Comparison of ENCODE assay signal across 1 cellular context in genomic region chr15:43791993-43792760, GRCh38.
TF ChIP-seq lines count a peak whose summit lies in the region.

Gene SERF2, plus strand, starts transcription at chr15:43792320. Its CDS starts 57 bp downstream, at chr15:43792377.

TF ChIP-seq in K562, 482 proteins besides CTCF, POLR2A, EP300 and RAD21 (continued from another document and continues in another):
- TF ChIP-seq BCLAF1 (IDR thresholded peaks at IDR 0.05; ENCODE audit: borderline replicate concordance in 1 of 2, control insufficient read depth in 1 of 2, low read depth in 2 of 2, low read length in 1 of 2) (no peak), ZNF445 (CRISPR knock-in tag; IDR thresholded peaks at IDR 0.05; ENCODE audit: low read depth) (no peak), SUPT5H (IDR thresholded peaks at IDR 0.05) (peak; percentile 98), TOE1 (IDR thresholded peaks at IDR 0.05; ENCODE audit: borderline replicate concordance) (peak; percentile 99), TOE1 (CRISPR knock-in tag; IDR thresholded peaks at IDR 0.05; ENCODE audit: borderline replicate concordance, low read depth) (no peak), ZBTB9 (CRISPR knock-in tag; IDR thresholded peaks at IDR 0.05) (peak; percentile 48; the same call in 1 of the 2 replicates), ATF4 (CRISPR knock-in tag; IDR thresholded peaks at IDR 0.05) (no peak), HDAC3 (IDR thresholded peaks at IDR 0.05; ENCODE audit: borderline replicate concordance, partially characterized antibody) (no peak), FOXK2 (conservative IDR thresholded peaks at IDR 0.05 in 1 of 2, IDR thresholded peaks at IDR 0.05 in 1 of 2; ENCODE audit: low read depth in 2 of 2) (peak; percentile 44 to 87; a peak in 3 of 4 replicates), RBM22 (IDR thresholded peaks at IDR 0.05; ENCODE audit: low read depth, low read length, poor library complexity, severe bottlenecking) (no peak), PURB (CRISPR knock-in tag; IDR thresholded peaks at IDR 0.05; ENCODE audit: low read depth) (no peak), PRDM10 (IDR thresholded peaks at IDR 0.05; ENCODE audit: partially characterized antibody) (no peak), NRF1 (conservative IDR thresholded peaks at IDR 0.05 in 1 of 2, IDR thresholded peaks at IDR 0.05 in 1 of 2) (peak; percentile 83 to 86), TFE3 (CRISPR knock-in tag; IDR thresholded peaks at IDR 0.05) (peak; percentile 99), ZNF589 (CRISPR knock-in tag; IDR thresholded peaks at IDR 0.05; ENCODE audit: low read depth) (peak; percentile 47; the same call in 1 of the 2 replicates), ZNF232 (CRISPR knock-in tag; IDR thresholded peaks at IDR 0.05) (0 out of 2 replicates have a peak, but pooled peaks have one; percentile 27), ZNF830 (CRISPR knock-in tag; IDR thresholded peaks at IDR 0.05) (no peak), MITF (IDR thresholded peaks at IDR 0.05) (peak; percentile 90), ZFPM2 (CRISPR knock-in tag; IDR thresholded peaks at IDR 0.05) (0 out of 2 replicates have a peak, but pooled peaks have one; percentile 69), BHLHE40 (IDR thresholded peaks at IDR 0.05; ENCODE audit: low read length) (peak; percentile 99), MEF2D (tag; conservative IDR thresholded peaks at IDR 0.05; ENCODE audit: low read depth) (no peak; the same call in 1 of the 2 replicates), HNRNPLL (IDR thresholded peaks at IDR 0.05; ENCODE audit: low read depth, low read length, poor library complexity, severe bottlenecking) (peak; percentile 79), GATA2 (CRISPR knock-in tag; IDR thresholded peaks at IDR 0.05) (no peak), ZBTB40 (IDR thresholded peaks at IDR 0.05) (peak; percentile 60; the same call in 1 of the 2 replicates), ZBTB40 (CRISPR knock-in tag; IDR thresholded peaks at IDR 0.05) (0 out of 2 replicates have a peak, but pooled peaks have one; percentile 23), TAL1 (IDR thresholded peaks at IDR 0.05) (no peak), PHB (CRISPR knock-in tag; IDR thresholded peaks at IDR 0.05) (no peak), POLR2H (tag; IDR thresholded peaks at IDR 0.05; ENCODE audit: low read depth) (peak; percentile 79), PHF20 (IDR thresholded peaks at IDR 0.05; ENCODE audit: partially characterized antibody) (peak; percentile 33), TRIM28 (IDR thresholded peaks at IDR 0.05) (peak; percentile 39; the same call in 1 of the 2 replicates), MTA3 (IDR thresholded peaks at IDR 0.05; ENCODE audit: borderline replicate concordance) (peak; percentile 59; the same call in 1 of the 2 replicates), ZBTB2 (IDR thresholded peaks at IDR 0.05) (peak; percentile 81), WHSC1 (IDR thresholded peaks at IDR 0.05; ENCODE audit: low read length) (no peak)
